ENCODE assay signal across 23 cellular contexts in the genomic region with DNA sequence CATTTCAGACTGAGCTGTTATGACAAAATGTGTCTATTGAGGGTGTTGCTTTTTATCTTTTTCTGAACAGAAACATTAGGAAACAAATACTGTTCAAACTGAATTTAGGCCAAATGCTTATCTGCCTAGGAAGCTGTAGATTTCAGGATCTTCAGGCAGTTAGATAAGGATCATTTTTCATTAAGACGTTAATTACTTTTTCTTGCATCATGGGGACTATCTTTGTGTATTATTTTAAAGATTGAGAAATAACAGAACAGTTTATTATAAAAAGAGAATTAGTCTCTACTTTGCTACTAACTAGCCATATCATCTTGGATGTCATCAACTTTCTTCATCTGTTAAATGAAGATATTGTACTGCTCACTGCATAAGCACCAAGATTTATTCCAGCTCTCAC.
"Had no signal": no experiment of that assay in that cellular context is flagged by ENCODE, and none has a peak within 500 bp of the region (broad histone marks: within the 10 kb centered on the region; RNA-seq: fewer than 3 reads in every experiment).

No MANE protein-coding gene starts in this region.

- H3K27me3 ChIP-seq: heart left ventricle, spleen, tibial artery, upper lobe of left lung, uterus had no signal

- H3K27ac ChIP-seq: coronary artery, heart left ventricle, psoas muscle, spleen, tibial artery, upper lobe of left lung, uterus had no signal

- H3K4me1 Mint-ChIP-seq: stimulated activated memory B cell treated with anti-CD40 and anti-IgM and Interleukin-4, amounts not matched to agents 10 μg/mL and 1 μg/mL and 100 μg/mL, for 72 hours had no signal

- DNase-seq: effector CD4-positive, alpha-beta T cell; endodermal cell; heart left ventricle; hippocampal formation; left colon; left ventricle myocardium superior; mesenchymal stem cell; midbrain; psoas muscle; retina; spleen; stimulated activated CD4-positive, alpha-beta T cell treated with anti-CD3 and anti-CD28 coated beads, Interleukin-15, amount 100 ng/mL, for 24 hours; stimulated activated CD4-positive, alpha-beta T cell treated with anti-CD3 and anti-CD28 coated beads, Interleukin-1b, Interleukin-23, amount 100 ng/mL, for 48 hours; stimulated activated CD4-positive, alpha-beta T cell treated with anti-CD3 and anti-CD28 coated beads, Interleukin-4, amount 100 ng/mL, for 24 hours; tibial artery; upper lobe of left lung; uterus had no signal

- H3K27ac Mint-ChIP-seq: endodermal cell; natural killer cell treated with Interleukin-12 subunit alpha and Interleukin-12 subunit beta and Interleukin-15 and Interleukin-18, amount 100 ng/mL, for 72 hours; stimulated activated memory B cell treated with anti-CD40 and anti-IgM and Interleukin-4, amounts not matched to agents 10 μg/mL and 1 μg/mL and 100 μg/mL, for 72 hours; stimulated activated naive CD8-positive, alpha-beta T cell treated with anti-CD3 and anti-CD28 coated beads, Interleukin-15, Interleukin-2, amounts not matched to agents 100 ng/mL and 50 ng/mL, for 24 hours had no signal

- H3K27me3 Mint-ChIP-seq: natural killer cell treated with Interleukin-12 subunit alpha and Interleukin-12 subunit beta and Interleukin-15 and Interleukin-18, amount 100 ng/mL, for 72 hours; stimulated activated memory B cell treated with anti-CD40 and anti-IgM and Interleukin-4, amounts not matched to agents 10 μg/mL and 1 μg/mL and 100 μg/mL, for 72 hours; stimulated activated naive CD8-positive, alpha-beta T cell treated with anti-CD3 and anti-CD28 coated beads, Interleukin-15, Interleukin-2, amounts not matched to agents 100 ng/mL and 50 ng/mL, for 24 hours had no signal

- H3K4me1 ChIP-seq: upper lobe of left lung, uterus had no signal

- ATAC-seq: heart left ventricle; left colon; left ventricle myocardium superior; natural killer cell treated with Interleukin-12 subunit alpha and Interleukin-12 subunit beta and Interleukin-15 and Interleukin-18, amount 100 ng/mL, for 72 hours; psoas muscle; sciatic nerve; stimulated activated memory B cell treated with anti-CD40 and anti-IgM and Interleukin-4, amounts not matched to agents 10 μg/mL and 1 μg/mL and 100 μg/mL, for 72 hours had no signal

- H3K36me3 ChIP-seq: uterus had no signal

- H3K4me3 ChIP-seq: coronary artery, heart left ventricle, lung, psoas muscle, spleen, tibial artery, upper lobe of left lung, uterus had no signal

- H3K9me3 ChIP-seq: heart left ventricle, psoas muscle, spleen, tibial artery, upper lobe of left lung, uterus had no signal

- H3K9me3 Mint-ChIP-seq: endodermal cell; natural killer cell treated with Interleukin-12 subunit alpha and Interleukin-12 subunit beta and Interleukin-15 and Interleukin-18, amount 100 ng/mL, for 72 hours; stimulated activated memory B cell treated with anti-CD40 and anti-IgM and Interleukin-4, amounts not matched to agents 10 μg/mL and 1 μg/mL and 100 μg/mL, for 72 hours; stimulated activated naive CD8-positive, alpha-beta T cell treated with anti-CD3 and anti-CD28 coated beads, Interleukin-15, Interleukin-2, amounts not matched to agents 100 ng/mL and 50 ng/mL, for 24 hours had no signal

- H3K4me3 Mint-ChIP-seq: endodermal cell; natural killer cell treated with Interleukin-12 subunit alpha and Interleukin-12 subunit beta and Interleukin-15 and Interleukin-18, amount 100 ng/mL, for 72 hours; stimulated activated memory B cell treated with anti-CD40 and anti-IgM and Interleukin-4, amounts not matched to agents 10 μg/mL and 1 μg/mL and 100 μg/mL, for 72 hours; stimulated activated naive CD8-positive, alpha-beta T cell treated with anti-CD3 and anti-CD28 coated beads, Interleukin-15, Interleukin-2, amounts not matched to agents 100 ng/mL and 50 ng/mL, for 24 hours had no signal
